ENCODE assay signal across 8 cellular contexts in genomic region chr17:81044764-81045589, GRCh38. TPM values are rescaled to one million over a fixed set of nuclear protein-coding genes. Genes with fewer than 3 reads are reported as not detected.
DNase-seq lines count a peak whose midpoint lies in the region; ATAC-seq, FAIRE-seq and TF ChIP-seq lines count a peak whose summit lies in the region.

No MANE protein-coding gene starts in this region.

- H3K27ac ChIP-seq in Panc1 (ENCODE audit: low read length) (peak overlapping the region; percentile 99), parathyroid adenoma (peak overlapping the region; percentile 82)
- H3K27ac ChIP-seq in effector memory CD4-positive, alpha-beta T cell (ENCODE audit: insufficient read depth, low read length, poor library complexity, severe bottlenecking): no peak overlapping the region

- peak; percentile 3; the same call in 1 of the 2 replicates for ATAC-seq in Panc1
- ATAC-seq in activated T-cell treated with anti-CD3 and anti-CD28 coated beads, Interleukin-2, amount 50 U/mL, for 72 hours (replicated peaks in 1 of 2): no peak

- POLR2A ChIA-PET in Panc1 (lab: Charles Lee): no interaction called here

- peaks cover 47% of the 10 kb centered on the region for H3K79me2 ChIP-seq in parathyroid adenoma

- no peak for FAIRE-seq in H54 (lab: Jason Lieb, UNC)

- peak overlapping the region; percentile 95 for H3K27ac Mint-ChIP-seq in Calu3 (ENCODE audit: unreplicated experiment)
- H3K27ac Mint-ChIP-seq in activated T-cell treated with anti-CD3 and anti-CD28 coated beads, Interleukin-2, amount 50 U/mL, for 72 hours: no peak overlapping the region

- TF ChIP-seq CTCF in Calu3 (IDR thresholded peaks at IDR 0.05; ENCODE audit: unreplicated experiment) (no peak), Panc1 (IDR thresholded peaks at IDR 0.05) (no peak), parathyroid adenoma (IDR thresholded peaks at IDR 0.05) (no peak)

- H3K27me3 ChIP-seq in Panc1 (ENCODE audit: control insufficient read depth, insufficient read depth, low read length): no peaks in the 10 kb centered on the region
- no peaks in the 10 kb centered on the region for H3K27me3 ChIP-seq in parathyroid adenoma (ENCODE audit: control insufficient read depth, insufficient read depth, low read length)
- no peaks in the 10 kb centered on the region for H3K27me3 ChIP-seq in effector memory CD4-positive, alpha-beta T cell (replicated peaks; ENCODE audit: control insufficient read depth, insufficient read depth, low read length, poor library complexity, severe bottlenecking)

- H3K4me2 ChIP-seq in parathyroid adenoma (ENCODE audit: low read length): peak overlapping the region; percentile 64

- intact Hi-C loops in Calu3 (cut with micrococcal nuclease; ENCODE audit: unreplicated experiment): loop anchor here (5.0 to 10.0 kb wide), 2 partner anchors 52 to 470 kb away; partner anchors contain the start of gene ACTG1
- intact Hi-C loops in Panc1 (cut with micrococcal nuclease; ENCODE audit: unreplicated experiment): no loop called here

- no peak for TF ChIP-seq POLR2A in H54 (IDR thresholded peaks at IDR 0.05; ENCODE audit: low read depth, low read length)

- CTCF ChIA-PET in Calu3 (lab: Charles Lee): interaction anchor here (1.2 to 2.0 kb wide), 5 partner anchors 20 to 58 kb away, joined by 3 to 9 read pairs (median 4); no protein-coding TSS in a partner anchor
- CTCF ChIA-PET in Panc1 (lab: Charles Lee): no interaction called here

- H3K4me3 ChIP-seq in Panc1 (ENCODE audit: low read depth in 2 of 2, low read length in 2 of 2) (peak overlapping the region; percentile 23 to 36; a peak in 3 of 4 replicates), parathyroid adenoma (ENCODE audit: low read depth, low read length) (peak overlapping the region; percentile 26)
- no peak overlapping the region for H3K4me3 ChIP-seq in effector memory CD4-positive, alpha-beta T cell (ENCODE audit: insufficient read depth, low read depth, low read length, poor library complexity, severe bottlenecking)

- DNase-seq in Calu3: peak; percentile 88
- no peak for DNase-seq in Panc1 (ENCODE audit: low read depth, low spot score)
- peak; percentile 37 for DNase-seq in fibroblast of the conjunctiva (ENCODE audit: low read depth)
- no peak for DNase-seq in H54 (ENCODE audit: insufficient read length, low spot score)
- no peak for DNase-seq in activated T-cell treated with anti-CD3 and anti-CD28 coated beads, Interleukin-2, amount 50 U/mL, for 72 hours
- DNase-seq in NCI-H187 (lab: John Stamatoyannopoulos, UW): no peak
- no peak for DNase-seq in effector memory CD4-positive, alpha-beta T cell

- BruUV-seq in Calu3 (replicated peaks; lab: Mats Ljungman, UMichigan) (no TSS peak), Panc1 (replicated peaks; lab: Mats Ljungman, UMichigan) (no TSS peak)

- H3K9me3 ChIP-seq in Panc1 (ENCODE audit: control insufficient read depth, insufficient read depth, low read depth, low read length) (no peaks in the 10 kb centered on the region), parathyroid adenoma (ENCODE audit: control insufficient read depth, low read length) (no peaks in the 10 kb centered on the region)
- no peaks in the 10 kb centered on the region for H3K9me3 ChIP-seq in effector memory CD4-positive, alpha-beta T cell (ENCODE audit: control insufficient read depth, low read length)

- no peaks in the 10 kb centered on the region for H3K9me3 Mint-ChIP-seq in Calu3 (ENCODE audit: low read depth, unreplicated experiment)
- no peaks in the 10 kb centered on the region for H3K9me3 Mint-ChIP-seq in activated T-cell treated with anti-CD3 and anti-CD28 coated beads, Interleukin-2, amount 50 U/mL, for 72 hours

- peak overlapping the region; percentile 51 for H2AFZ ChIP-seq in parathyroid adenoma

- H3K4me1 ChIP-seq in Panc1 (ENCODE audit: control insufficient read depth, insufficient read depth, low read length) (peaks cover 98% of the 10 kb centered on the region), parathyroid adenoma (peaks cover 17% of the 10 kb centered on the region)
- H3K4me1 ChIP-seq in effector memory CD4-positive, alpha-beta T cell (ENCODE audit: control insufficient read depth, insufficient read depth, low read length, poor library complexity, severe bottlenecking): peaks cover 7% of the 10 kb centered on the region

- peaks cover 65% of the 10 kb centered on the region for H3K4me1 Mint-ChIP-seq in Calu3 (ENCODE audit: low read depth, unreplicated experiment)
- peaks cover 11% of the 10 kb centered on the region for H3K4me1 Mint-ChIP-seq in activated T-cell treated with anti-CD3 and anti-CD28 coated beads, Interleukin-2, amount 50 U/mL, for 72 hours (ENCODE audit: low read depth)

- peaks cover 73% of the 10 kb centered on the region for H3K36me3 Mint-ChIP-seq in Calu3 (ENCODE audit: insufficient read depth, unreplicated experiment)
- H3K36me3 Mint-ChIP-seq in activated T-cell treated with anti-CD3 and anti-CD28 coated beads, Interleukin-2, amount 50 U/mL, for 72 hours (ENCODE audit: insufficient read depth in 2 of 2): no peaks in the 10 kb centered on the region

- H3K9ac ChIP-seq in parathyroid adenoma: no peak overlapping the region

- no peaks in the 10 kb centered on the region for H3K36me3 ChIP-seq in Panc1 (ENCODE audit: control insufficient read depth, insufficient read depth, low read length)
- H3K36me3 ChIP-seq in parathyroid adenoma (ENCODE audit: control insufficient read depth, insufficient read depth, low read length): no peaks in the 10 kb centered on the region
- no peaks in the 10 kb centered on the region for H3K36me3 ChIP-seq in effector memory CD4-positive, alpha-beta T cell (ENCODE audit: control insufficient read depth, insufficient read depth, low read length)

- no peaks in the 10 kb centered on the region for H3K27me3 Mint-ChIP-seq in Calu3 (ENCODE audit: unreplicated experiment)
- no peaks in the 10 kb centered on the region for H3K27me3 Mint-ChIP-seq in activated T-cell treated with anti-CD3 and anti-CD28 coated beads, Interleukin-2, amount 50 U/mL, for 72 hours (ENCODE audit: low read depth)

- in situ Hi-C loops in Panc1 (cut with HindIII; ENCODE audit: low pct_unique_long_range_greater_than_20kb, low sequenced_read_pairs): no loop called here

- H3K4me3 Mint-ChIP-seq in Calu3 (ENCODE audit: low read depth, unreplicated experiment): peak overlapping the region; percentile 64
- H3K4me3 Mint-ChIP-seq in activated T-cell treated with anti-CD3 and anti-CD28 coated beads, Interleukin-2, amount 50 U/mL, for 72 hours: no peak overlapping the region

RNA-seq across cellular contexts. Expression of gene BAIAP2, which starts 10.0 kb away (rescaled TPM):
- total RNA-seq in Calu3 (2022) (58.0 and 58.8 TPM in 2 replicates), Panc1 (2021; ENCODE audit: unreplicated experiment) (125 TPM)
- polyA plus RNA-seq in Panc1 (2012; ENCODE audit: insufficient read length): 117 TPM
- 1 to 10 TPM; 8.7 TPM for total RNA-seq in activated T-cell treated with anti-CD3 and anti-CD28 coated beads, Interleukin-2, amount 50 U/mL, for 72 hours

RNA-seq across cellular contexts. Expression of gene CHMP6, which starts 53.3 kb away (rescaled TPM):
- 25.5 and 27.9 TPM in 2 replicates for total RNA-seq in Calu3 (2022)
- total RNA-seq in Panc1 (2021; ENCODE audit: unreplicated experiment): 43.7 TPM
- polyA plus RNA-seq in Panc1 (2012; ENCODE audit: insufficient read length): 39.1 TPM
- total RNA-seq in activated T-cell treated with anti-CD3 and anti-CD28 coated beads, Interleukin-2, amount 50 U/mL, for 72 hours: 10 to 100 TPM; 11.2 to 12.2 TPM

Comparison
In these comparisons a context has a peak if more than half of its experiments do, and no peak if none do; other contexts are left out.
1. DNase-seq: peak in Calu3 (single experiment) and fibroblast of the conjunctiva (single experiment); none in Panc1 (single experiment), H54 (single experiment), activated T-cell treated with anti-CD3 and anti-CD28 coated beads, Interleukin-2, amount 50 U/mL, for 72 hours (0 of 2), NCI-H187 (0 of 2) and effector memory CD4-positive, alpha-beta T cell (0 of 3).